Comparison of ENCODE assay signal across 8 cellular contexts in genomic region chr12:54370218-54370730, GRCh38. TPM values are rescaled to one million over a fixed set of nuclear protein-coding genes. Genes with fewer than 3 reads are reported as not detected.
DNase-seq lines count a peak whose midpoint lies in the region; ATAC-seq and TF ChIP-seq lines count a peak whose summit lies in the region.

No MANE protein-coding gene starts in this region.

- peak overlapping the region; percentile 42 for H3K4me2 ChIP-seq in mesendoderm (ENCODE audit: low read length)

- ATAC-seq in GM18498 (IDR thresholded peaks at IDR 0.05; ENCODE audit: unreplicated experiment), result peak; percentile 46
- 0 out of 3 replicates have a peak, but pooled peaks have one; percentile 19 for ATAC-seq in RWPE2 (ENCODE audit: low read depth)

- H3K27me3 ChIP-seq in RWPE2 (ENCODE audit: insufficient read depth, poor library complexity, severe bottlenecking), result no peaks in the 10 kb centered on the region
- H3K27me3 ChIP-seq in mesendoderm (ENCODE audit: insufficient read depth, low read length, poor library complexity), result no peaks in the 10 kb centered on the region
- no peaks in the 10 kb centered on the region for H3K27me3 ChIP-seq in tibial nerve

- H3K9ac ChIP-seq in mesendoderm (ENCODE audit: low read length), result peak overlapping the region; percentile 61

- no peaks in the 10 kb centered on the region for H3K79me1 ChIP-seq in mesendoderm (ENCODE audit: low read length)

- H3K4me3 ChIP-seq in RWPE2 (ENCODE audit: severe bottlenecking), result no peak overlapping the region
- H3K4me3 ChIP-seq in epithelial cell of proximal tubule (ENCODE audit: low read depth, low read length), result peak overlapping the region; percentile 48
- no peak overlapping the region for H3K4me3 ChIP-seq in mesendoderm (ENCODE audit: low read length)
- peak overlapping the region; percentile 25 to 56 (median 36) for H3K4me3 ChIP-seq in tibial nerve

- peak overlapping the region; percentile 81 for H3K56ac ChIP-seq in mesendoderm (ENCODE audit: low read length)

- H3K9me3 ChIP-seq in RWPE2 (ENCODE audit: severe bottlenecking) (no peaks in the 10 kb centered on the region), tibial nerve (no peaks in the 10 kb centered on the region)

- H3K27ac ChIP-seq in RWPE2 (ENCODE audit: poor library complexity, severe bottlenecking), result no peak overlapping the region
- no peak overlapping the region for H3K27ac ChIP-seq in mesendoderm (ENCODE audit: low read depth, low read length)
- H3K27ac ChIP-seq in tibial nerve, result peak overlapping the region; percentile 58 to 83 (median 71)

- no peaks in the 10 kb centered on the region for H3K79me2 ChIP-seq in mesendoderm (ENCODE audit: control insufficient read depth, insufficient read depth, low read length)

- H3K23ac ChIP-seq in mesendoderm (ENCODE audit: low read length), result no peak overlapping the region

- no peak overlapping the region for H2BK5ac ChIP-seq in mesendoderm (ENCODE audit: low read length)

- no CpG with 5 or more reads among the region's 39 CpGs for WGBS in mesendoderm (ENCODE audit: extremely low coverage, insufficient coverage, low lambda C conversion rate)
- WGBS in tibial nerve, 2 donors, result 9 to 25% methylated on average over 14 to 26 of the region's 39 CpGs

- DNase-seq in A172 (ENCODE audit: low spot score), result peak; percentile 73
- DNase-seq in RWPE2 (ENCODE audit: low spot score), result no peak
- DNase-seq in epithelial cell of proximal tubule (ENCODE audit: low read depth), result no peak
- peak; percentile 92 for DNase-seq in mesendoderm
- DNase-seq in tibial nerve (ENCODE audit: low spot score in 2 of 2), result peak; percentile 42 to 59
- DNase-seq in NCI-H1048 (lab: John Stamatoyannopoulos, UW), result no peak
- DNase-seq in T-helper 2 cell, result no peak

- no peak overlapping the region for H4K8ac ChIP-seq in mesendoderm (ENCODE audit: low read depth, low read length)

- H2BK120ac ChIP-seq in mesendoderm (ENCODE audit: low read depth, low read length), result no peak overlapping the region

- H2AK5ac ChIP-seq in mesendoderm (ENCODE audit: low read length), result no peak overlapping the region

- no peak overlapping the region for H3K4ac ChIP-seq in mesendoderm (ENCODE audit: low read depth, low read length)

- TF ChIP-seq EP300 in tibial nerve (IDR thresholded peaks at IDR 0.05), result peak in 1 of 2 donors; percentile 39

- peak overlapping the region; percentile 41 for H3K18ac ChIP-seq in mesendoderm (ENCODE audit: low read length)

- TF ChIP-seq POLR2A in tibial nerve (IDR thresholded peaks at IDR 0.05), result no peak

- H4K5ac ChIP-seq in mesendoderm (ENCODE audit: low read length), result no peak overlapping the region

- no peak overlapping the region for H2BK15ac ChIP-seq in mesendoderm (replicated peaks; ENCODE audit: low read depth)

- H3K4me1 ChIP-seq in RWPE2 (ENCODE audit: insufficient read depth, poor library complexity, severe bottlenecking), result peaks cover 35% of the 10 kb centered on the region
- H3K4me1 ChIP-seq in mesendoderm (ENCODE audit: control insufficient read depth, low read depth, low read length), result peaks cover 6% of the 10 kb centered on the region
- peaks cover 0 to 64% (median 35%) of the 10 kb centered on the region in 4 donors for H3K4me1 ChIP-seq in tibial nerve

- H3K36me3 ChIP-seq in RWPE2 (ENCODE audit: low read depth), result peaks cover 42% of the 10 kb centered on the region
- no peaks in the 10 kb centered on the region for H3K36me3 ChIP-seq in mesendoderm (ENCODE audit: control insufficient read depth, insufficient read depth, low read length)
- H3K36me3 ChIP-seq in tibial nerve, result no peaks in the 10 kb centered on the region

- TF ChIP-seq CTCF in RWPE2 (IDR thresholded peaks at IDR 0.05; ENCODE audit: poor library complexity, severe bottlenecking) (peak; percentile 61), epithelial cell of proximal tubule (conservative IDR thresholded peaks at IDR 0.05; ENCODE audit: low read depth, low read length) (peak; percentile 74), tibial nerve (IDR thresholded peaks at IDR 0.05) (peak; percentile 79 to 98 (median 96))

RNA-seq across cellular contexts. Expression of gene GPR84, which starts 6.0 kb away (rescaled TPM):
- not detected in 2 replicates for total RNA-seq in A172 (2014; rRNA removed; shearing (Covaris generic))
- total RNA-seq in epithelial cell of proximal tubule (not detected in 2 replicates), tibial nerve (under 1 TPM in 1 of 4 donors, not detected in 3; 0.42 TPM)
- not detected for polyA plus RNA-seq in mesendoderm (2013, experiment 1 of 2)
- not detected for polyA plus RNA-seq in mesendoderm (2013, experiment 2 of 2)

RNA-seq across cellular contexts. Expression of gene ZNF385A, which starts 14.3 kb away (rescaled TPM):
- total RNA-seq in A172 (2014; rRNA removed; shearing (Covaris generic)), result 1.3 and 5.3 TPM in 2 replicates
- 3.9 and 4.3 TPM in 2 replicates for total RNA-seq in epithelial cell of proximal tubule
- 6.6 TPM for polyA plus RNA-seq in mesendoderm (2013, experiment 1 of 2)
- 6.0 TPM for polyA plus RNA-seq in mesendoderm (2013, experiment 2 of 2)
- total RNA-seq in tibial nerve, result 10 to 100 TPM in 3 of 4 donors, 1 to 10 TPM in 1; 9.0 to 19.8 (median 13.5) TPM

RNA-seq across cellular contexts. Expression of gene COPZ1, which starts 45.3 kb away (rescaled TPM):
- 209 and 243 TPM in 2 replicates for total RNA-seq in A172 (2014; rRNA removed; shearing (Covaris generic))
- total RNA-seq in epithelial cell of proximal tubule (107 and 144 TPM in 2 replicates), tibial nerve (10 to 100 TPM; 38.0 to 52.0 (median 43.6) TPM)
- polyA plus RNA-seq in mesendoderm (2013, experiment 1 of 2), result 105 TPM
- polyA plus RNA-seq in mesendoderm (2013, experiment 2 of 2), result 99.7 TPM

RNA-seq across cellular contexts. Expression of gene ITGA5, which starts 48.8 kb away (rescaled TPM):
- total RNA-seq in A172 (2014; rRNA removed; shearing (Covaris generic)), result 215 and 219 TPM in 2 replicates
- total RNA-seq in epithelial cell of proximal tubule, result 84.4 and 116 TPM in 2 replicates
- 39.8 TPM for polyA plus RNA-seq in mesendoderm (2013, experiment 1 of 2)
- polyA plus RNA-seq in mesendoderm (2013, experiment 2 of 2), result 35.6 TPM
- total RNA-seq in tibial nerve, result 100 to 1,000 TPM in 3 of 4 donors, 10 to 100 TPM in 1; 73.6 to 145 (median 123) TPM

Comparison
In these comparisons a context has a peak if more than half of its experiments do, and no peak if none do; other contexts are left out.
1. DNase-seq: peak in A172 (single experiment), mesendoderm (single experiment) and tibial nerve (2 of 2); none in RWPE2 (single experiment), epithelial cell of proximal tubule (single experiment), NCI-H1048 (single experiment) and T-helper 2 cell (0 of 5).
2. H3K27ac ChIP-seq: peak in tibial nerve (4 of 4); none in RWPE2 (single experiment) and mesendoderm (single experiment).
3. H3K4me3 ChIP-seq: peak in epithelial cell of proximal tubule (single experiment) and tibial nerve (4 of 4); none in RWPE2 (single experiment) and mesendoderm (single experiment).
4. Peak in every context shown above with its lines, with median percentiles within 50 percentile points of each other: CTCF ChIP-seq.